ENCODE assay signal across 19 cellular contexts in genomic region chr20:62777528-62777830, GRCh38. TPM values are rescaled to one million over a fixed set of nuclear protein-coding genes. Genes with fewer than 3 reads are reported as not detected.
A peak's percentile ranks its signal among the peaks of the same experiment; 100 is the strongest.
DNase-seq lines count a peak whose midpoint lies in the region; ATAC-seq and TF ChIP-seq lines count a peak whose summit lies in the region.
"Had no signal": no experiment of that assay in that cellular context is flagged by ENCODE, and none has a peak within 500 bp of the region (broad histone marks: within the 10 kb centered on the region; RNA-seq: fewer than 3 reads in every experiment).

No MANE protein-coding gene starts in this region.

- H3K36me3 ChIP-seq in PC-9 (ENCODE audit: low read depth) (no peaks in the 10 kb centered on the region), tibial artery (no peaks in the 10 kb centered on the region)
- H3K36me3 ChIP-seq: BE2C, breast epithelium had no signal

- peak overlapping the region; percentile 47; the same call in 1 of the 2 replicates for H3K4me2 ChIP-seq in PC-9

- H3K9me3 ChIP-seq in right cardiac atrium (ENCODE audit: control insufficient read depth, low read length) (no peaks in the 10 kb centered on the region), PC-9 (ENCODE audit: insufficient read depth, low read depth) (no peaks in the 10 kb centered on the region), tibial artery (no peaks in the 10 kb centered on the region)
- H3K9me3 ChIP-seq: BE2C, breast epithelium had no signal

- WGBS in right cardiac atrium: 91% methylated on average over 8 of the region's 8 CpGs

- H3K27ac ChIP-seq in right cardiac atrium (ENCODE audit: low read length): no peak overlapping the region
- no peak overlapping the region for H3K27ac ChIP-seq in PC-9
- H3K27ac ChIP-seq in tibial artery: no peak overlapping the region
- H3K27ac ChIP-seq: breast epithelium had no signal

- TF ChIP-seq CTCF in PC-9 (conservative IDR thresholded peaks at IDR 0.05): no peak
- no peak for TF ChIP-seq CTCF in tibial artery (IDR thresholded peaks at IDR 0.05)
- TF ChIP-seq CTCF in MCF 10A (IDR thresholded peaks at IDR 0.05; ENCODE audit: unreplicated experiment): no peak

- peak; percentile 35 for DNase-seq in Right ventricle myocardium inferior (ENCODE audit: missing footprints)
- DNase-seq in right cardiac atrium: no peak
- no peak for DNase-seq in PC-9
- DNase-seq in cerebellum (ENCODE audit: low spot score): peak; percentile 84
- DNase-seq in tibial artery: no peak
- no peak for DNase-seq in GM03348 (ENCODE audit: low spot score)
- DNase-seq in MCF 10A (ENCODE audit: unreplicated experiment): no peak
- DNase-seq in COR-L47 (lab: John Stamatoyannopoulos, UW): no peak
- DNase-seq: GDM1, GOT3, islet precursor cell, KG1, NCI-H187 treated with DMSO at 0.1 percent for 48 hours, NCI-H748 treated with DMSO at 0.1 percent for 48 hours had no signal

- BruUV-seq in PC-9 (replicated peaks; lab: Mats Ljungman, UMichigan): no TSS peak
- BruUV-seq in MCF 10A (replicated peaks; lab: Mats Ljungman, UMichigan): no TSS peak

- no peaks in the 10 kb centered on the region for H3K9me2 ChIP-seq in PC-9 (ENCODE audit: insufficient read depth)

- POLR2A ChIA-PET in PC-9 (lab: Charles Lee; ENCODE audit: unreplicated experiment): no interaction called here
- POLR2A ChIA-PET in MCF 10A (lab: Yijun Ruan, JAX): no interaction called here

- no peaks in the 10 kb centered on the region for H3K27me3 Mint-ChIP-seq in MCF 10A (ENCODE audit: insufficient read depth, unreplicated experiment)

- H3K4me3 ChIP-seq in right cardiac atrium (ENCODE audit: low read length) (no peak overlapping the region), PC-9 (no peak overlapping the region), tibial artery (no peak overlapping the region)
- H3K4me3 ChIP-seq: breast epithelium had no signal

- H3K36me3 Mint-ChIP-seq in MCF 10A (ENCODE audit: insufficient read depth, unreplicated experiment): no peaks in the 10 kb centered on the region

- H3K27ac Mint-ChIP-seq in MCF 10A (ENCODE audit: low read depth, unreplicated experiment): no peak overlapping the region
- H3K27ac Mint-ChIP-seq: progenitor cell of endocrine pancreas had no signal

- CTCF ChIA-PET in PC-9 (lab: Charles Lee) (no interaction called here), MCF 10A (lab: Yijun Ruan, JAX) (no interaction called here)

- H3K27me3 ChIP-seq in right cardiac atrium (ENCODE audit: control insufficient read depth, insufficient read depth): no peaks in the 10 kb centered on the region
- H3K27me3 ChIP-seq in PC-9 (ENCODE audit: insufficient read depth, low read depth): no peaks in the 10 kb centered on the region
- H3K27me3 ChIP-seq in tibial artery: peaks cover 0 to 73% of the 10 kb centered on the region in 2 donors
- H3K27me3 ChIP-seq: BE2C had no signal

- H3K79me2 ChIP-seq in PC-9 (ENCODE audit: low read depth): no peaks in the 10 kb centered on the region

- H3K9me3 Mint-ChIP-seq in MCF 10A (ENCODE audit: unreplicated experiment): peaks cover 8% of the 10 kb centered on the region
- H3K9me3 Mint-ChIP-seq: activated T-helper 2 cell treated with anti-CD3 and anti-CD28 coated beads, Interferon-gamma antibody, Interleukin-2, Interleukin-4, amounts not matched to agents 10 μg/mL and 5 μg/mL and 100 μg/mL, durations not matched to agents 14 hours and 24 hours and 36 hours had no signal

- ATAC-seq in Right ventricle myocardium inferior (no peak), right cardiac atrium (no peak)

- H2AFZ ChIP-seq in PC-9: no peak overlapping the region

- H3K4me1 ChIP-seq in right cardiac atrium (ENCODE audit: control insufficient read depth, insufficient read depth, low read length): peaks cover under 1% of the 10 kb centered on the region
- H3K4me1 ChIP-seq in PC-9 (replicated peaks; ENCODE audit: insufficient read depth): peaks cover 29% of the 10 kb centered on the region
- H3K4me1 ChIP-seq in tibial artery: no peaks in the 10 kb centered on the region
- H3K4me1 ChIP-seq: breast epithelium had no signal

- intact Hi-C loops in Right ventricle myocardium inferior (cut with DNase I): no loop called here
- intact Hi-C loops in right cardiac atrium (cut with DNase I): no loop called here
- intact Hi-C loops in PC-9 (cut with micrococcal nuclease; ENCODE audit: unreplicated experiment): no loop called here
- intact Hi-C loops in tibial artery (cut with DNase I; ENCODE audit: low total_unique reads): no loop called here
- intact Hi-C loops in MCF 10A (cut with micrococcal nuclease): no loop called here

- peaks cover 30% of the 10 kb centered on the region for H3K4me1 Mint-ChIP-seq in MCF 10A (ENCODE audit: insufficient read depth, unreplicated experiment)

- H3F3A ChIP-seq in PC-9 (ENCODE audit: insufficient read depth, low read depth): peaks cover 25% of the 10 kb centered on the region

- H3K4me3 Mint-ChIP-seq in MCF 10A (ENCODE audit: unreplicated experiment): no peak overlapping the region

- H4K20me1 ChIP-seq in PC-9 (ENCODE audit: insufficient read depth): no peaks in the 10 kb centered on the region

RNA-seq across cellular contexts. Expression of gene MRGBP, which starts 18.8 kb away (rescaled TPM):
- total RNA-seq in Right ventricle myocardium inferior (10.0 TPM), right cardiac atrium (10 to 100 TPM in 1 of 4 donors, 1 to 10 TPM in 3; 8.3 to 10.9 (median 8.6) TPM), PC-9 (2021) (27.8 and 30.2 TPM in 2 replicates), cerebellum (11.5 TPM), MCF 10A (2022) (16.9 and 17.8 TPM in 2 replicates)
- 12.1 TPM for polyA plus RNA-seq in right cardiac atrium

RNA-seq across cellular contexts. Expression of gene OGFR, which starts 27.2 kb away (rescaled TPM):
- 22.5 TPM for total RNA-seq in Right ventricle myocardium inferior
- 10 to 100 TPM; 21.0 to 29.6 (median 24.2) TPM for total RNA-seq in right cardiac atrium
- 26.6 TPM for polyA plus RNA-seq in right cardiac atrium
- 57.4 and 65.0 TPM in 2 replicates for total RNA-seq in PC-9 (2021)
- total RNA-seq in cerebellum: 12.0 TPM
- total RNA-seq in MCF 10A (2022): 28.8 and 31.0 TPM in 2 replicates

RNA-seq across cellular contexts. Expression of gene COL9A3, which starts 39.4 kb away (rescaled TPM):
- total RNA-seq in Right ventricle myocardium inferior: 5.5 TPM
- total RNA-seq in right cardiac atrium: 1 to 10 TPM; 4.3 to 6.9 (median 5.6) TPM
- polyA plus RNA-seq in right cardiac atrium: 13.0 TPM
- 8.3 and 8.5 TPM in 2 replicates for total RNA-seq in PC-9 (2021)
- 3.8 TPM for total RNA-seq in cerebellum
- not detected in 2 replicates for total RNA-seq in MCF 10A (2022)
- total RNA-seq: mononuclear cell had no signal

Comparison
In these comparisons a context has a peak if more than half of its experiments do, and no peak if none do; other contexts are left out.
1. DNase-seq: peak in Right ventricle myocardium inferior (single experiment) and cerebellum (single experiment); none in right cardiac atrium (0 of 3), PC-9 (0 of 2), tibial artery (0 of 2), GM03348 (single experiment), MCF 10A (single experiment) and COR-L47 (single experiment).